22 cellular contexts compared by ENCODE assay signal in the genomic region with DNA sequence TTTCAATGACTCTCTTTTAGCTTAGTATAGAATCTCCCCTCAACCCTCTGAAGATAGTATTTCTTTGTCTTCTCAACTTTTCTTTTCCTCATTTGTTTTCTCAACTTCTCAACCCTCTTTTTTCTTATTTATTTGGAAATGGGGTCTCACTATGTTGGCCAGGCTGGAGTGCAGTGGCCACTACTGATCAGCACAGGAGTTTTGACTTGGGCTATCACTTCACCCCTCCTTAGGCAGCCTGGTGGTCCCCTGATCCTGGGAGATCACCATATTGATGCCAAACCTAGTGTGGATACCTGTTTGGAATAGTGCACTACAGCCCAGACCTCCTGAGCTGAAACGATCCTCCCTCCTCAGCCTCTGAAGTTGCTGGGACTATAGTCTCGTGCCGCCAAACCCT.
DNase-seq lines count a peak whose midpoint lies in the region; ATAC-seq and TF ChIP-seq lines count a peak whose summit lies in the region.
"Had no signal": no experiment of that assay in that cellular context is flagged by ENCODE, and none has a peak within 500 bp of the region (broad histone marks: within the 10 kb centered on the region; RNA-seq: fewer than 3 reads in every experiment).

No MANE protein-coding gene starts in this region.

- H3K4me2 ChIP-seq in mammary epithelial cell (ENCODE audit: insufficient read depth, low read depth, low read length) = no peak overlapping the region

- H3K4me3 ChIP-seq in mammary epithelial cell (replicated peaks in 1 of 3; ENCODE audit: insufficient read depth in 1 of 3, low read depth in 2 of 3, low read length in 3 of 3) = no peak overlapping the region
- H3K4me3 ChIP-seq in A673 (ENCODE audit: low read depth, low read length, poor library complexity, severe bottlenecking) = no peak overlapping the region
- H3K4me3 ChIP-seq: body of pancreas, heart left ventricle, SJSA1 had no signal

- H3K27me3 Mint-ChIP-seq in MCF 10A (ENCODE audit: insufficient read depth, unreplicated experiment) (no peaks in the 10 kb centered on the region), T-cell (no peaks in the 10 kb centered on the region)
- H3K27me3 Mint-ChIP-seq in central memory CD8-positive, alpha-beta T cell = no peaks in the 10 kb centered on the region
- H3K27me3 Mint-ChIP-seq in stimulated activated naive CD8-positive, alpha-beta T cell treated with anti-CD3 and anti-CD28 coated beads, Interleukin-15, amount 100 ng/mL, for 72 hours = no peaks in the 10 kb centered on the region
- H3K27me3 Mint-ChIP-seq: activated CD4-positive, alpha-beta T cell treated with anti-CD3 and anti-CD28 coated beads, Interleukin-2, amount 10 ng/mL, durations not matched to agents 24 days and 14 days; type B pancreatic cell had no signal

- WGBS in mammary epithelial cell (ENCODE audit: low coverage, missing lambda C conversion rate) = 97% methylated on average over 3 of the region's 3 CpGs

- no peak overlapping the region for H3K27ac ChIP-seq in mammary epithelial cell (ENCODE audit: insufficient read depth, low read depth, low read length)
- no peak overlapping the region for H3K27ac ChIP-seq in A673 (ENCODE audit: low read depth, low read length, poor library complexity, severe bottlenecking)
- H3K27ac ChIP-seq: body of pancreas, epithelial cell of prostate, SJSA1 had no signal

- in situ Hi-C loops in mammary epithelial cell (cut with MboI; ENCODE audit: low sequenced_read_pairs in 2 of 2) (no loop called here), ACHN (cut with HindIII; ENCODE audit: low pct_ligation_motif_present, low pct_unique_long_range_greater_than_20kb, low sequenced_read_pairs) (no loop called here)

- intact Hi-C loops in MCF 10A (cut with micrococcal nuclease) (no loop called here), mammary epithelial cell (cut with micrococcal nuclease) (no loop called here), A673 (cut with micrococcal nuclease; ENCODE audit: unreplicated experiment) (no loop called here)

- no peak overlapping the region for H3K4me3 Mint-ChIP-seq in MCF 10A (ENCODE audit: unreplicated experiment)
- H3K4me3 Mint-ChIP-seq in T-cell = peak overlapping the region in 1 of 3 donors; percentile 25
- no peak overlapping the region for H3K4me3 Mint-ChIP-seq in central memory CD8-positive, alpha-beta T cell
- H3K4me3 Mint-ChIP-seq in stimulated activated naive CD8-positive, alpha-beta T cell treated with anti-CD3 and anti-CD28 coated beads, Interleukin-15, amount 100 ng/mL, for 72 hours = no peak overlapping the region
- H3K4me3 Mint-ChIP-seq: activated CD4-positive, alpha-beta T cell treated with anti-CD3 and anti-CD28 coated beads, Interleukin-2, amount 10 ng/mL, durations not matched to agents 24 days and 14 days; type B pancreatic cell had no signal

- H3K36me3 ChIP-seq in mammary epithelial cell (ENCODE audit: insufficient read depth, low read length) (no peaks in the 10 kb centered on the region), A673 (ENCODE audit: insufficient read depth, low read length, poor library complexity, severe bottlenecking) (peaks cover 3% of the 10 kb centered on the region)
- H3K36me3 ChIP-seq: heart left ventricle, SJSA1 had no signal

- no peak for TF ChIP-seq CTCF in MCF 10A (IDR thresholded peaks at IDR 0.05; ENCODE audit: unreplicated experiment)
- no peak for TF ChIP-seq CTCF in mammary epithelial cell (conservative IDR thresholded peaks at IDR 0.05 in 1 of 2, IDR thresholded peaks at IDR 0.05 in 1 of 2; ENCODE audit: extremely low read depth in 1 of 2, insufficient read depth in 1 of 2, low read depth in 1 of 2, low read length in 2 of 2)
- TF ChIP-seq CTCF in A673 (conservative IDR thresholded peaks at IDR 0.05; ENCODE audit: low read depth, low read length) = no peak

- peaks cover 5% of the 10 kb centered on the region for H3K36me3 Mint-ChIP-seq in MCF 10A (ENCODE audit: insufficient read depth, unreplicated experiment)
- peaks cover 33% of the 10 kb centered on the region for H3K36me3 Mint-ChIP-seq in T-cell
- peaks cover 11% of the 10 kb centered on the region for H3K36me3 Mint-ChIP-seq in central memory CD8-positive, alpha-beta T cell (ENCODE audit: insufficient read depth)

- H3K9me3 Mint-ChIP-seq in MCF 10A (ENCODE audit: unreplicated experiment) (peaks cover 10% of the 10 kb centered on the region), T-cell (peaks cover 5 to 15% (median 5%) of the 10 kb centered on the region in 3 donors)
- peaks cover 7% of the 10 kb centered on the region for H3K9me3 Mint-ChIP-seq in central memory CD8-positive, alpha-beta T cell
- peaks cover 10 to 23% of the 10 kb centered on the region in 2 donors for H3K9me3 Mint-ChIP-seq in stimulated activated naive CD8-positive, alpha-beta T cell treated with anti-CD3 and anti-CD28 coated beads, Interleukin-15, amount 100 ng/mL, for 72 hours

- H3K4me1 Mint-ChIP-seq in MCF 10A (ENCODE audit: insufficient read depth, unreplicated experiment) (no peaks in the 10 kb centered on the region), T-cell (peaks cover 87 to 92% (median 88%) of the 10 kb centered on the region in 3 donors)
- H3K4me1 Mint-ChIP-seq in central memory CD8-positive, alpha-beta T cell = peaks cover 74% of the 10 kb centered on the region
- peaks cover 68% of the 10 kb centered on the region for H3K4me1 Mint-ChIP-seq in stimulated activated naive CD8-positive, alpha-beta T cell treated with anti-CD3 and anti-CD28 coated beads, Interleukin-15, amount 100 ng/mL, for 72 hours

- no peak for DNase-seq in MCF 10A (ENCODE audit: unreplicated experiment)
- no peak for DNase-seq in mammary epithelial cell
- peak in 2 of 34 experiments; percentile 2 to 12 for DNase-seq in T-cell
- no peak for DNase-seq in central memory CD8-positive, alpha-beta T cell (ENCODE audit: low spot score in 2 of 2)
- no peak for DNase-seq in stimulated activated naive CD8-positive, alpha-beta T cell treated with anti-CD3 and anti-CD28 coated beads, Interleukin-15, amount 100 ng/mL, for 72 hours
- no peak for DNase-seq in ACHN
- DNase-seq in EL = no peak
- DNase-seq in A673 (ENCODE audit: low spot score) = no peak
- DNase-seq: activated CD4-positive, alpha-beta T cell treated with anti-CD3 and anti-CD28 coated beads, Interleukin-2, amount 10 ng/mL, durations not matched to agents 24 days and 14 days; body of pancreas; GDM1; heart left ventricle; Karpas-422; left cardiac atrium; MV-4-11; NCI-H187 treated with DMSO at 0.1 percent for 48 hours; NCI-H526 treated with DMSO at 0.1 percent for 48 hours; nucleus accumbens; T-helper 1 cell had no signal

- H3K27me3 ChIP-seq in mammary epithelial cell (ENCODE audit: insufficient read depth, low read length) (no peaks in the 10 kb centered on the region), A673 (replicated peaks; ENCODE audit: insufficient read depth, low read depth, low read length, poor library complexity) (no peaks in the 10 kb centered on the region)
- H3K27me3 ChIP-seq: body of pancreas, heart left ventricle, SJSA1 had no signal

- peaks cover 2% of the 10 kb centered on the region for H3K9me3 ChIP-seq in mammary epithelial cell (replicated peaks; ENCODE audit: insufficient read depth, low read length)
- H3K9me3 ChIP-seq in A673 (ENCODE audit: low read depth, low read length, poor library complexity, severe bottlenecking) = peaks cover 7% of the 10 kb centered on the region
- H3K9me3 ChIP-seq: body of pancreas had no signal

- H3K27ac Mint-ChIP-seq in MCF 10A (ENCODE audit: low read depth, unreplicated experiment) (peak overlapping the region; percentile 10), T-cell (peak overlapping the region; percentile 88 to 96)
- peak overlapping the region; percentile 91 for H3K27ac Mint-ChIP-seq in central memory CD8-positive, alpha-beta T cell (ENCODE audit: low read depth)
- peak overlapping the region; percentile 45 to 75 for H3K27ac Mint-ChIP-seq in stimulated activated naive CD8-positive, alpha-beta T cell treated with anti-CD3 and anti-CD28 coated beads, Interleukin-15, amount 100 ng/mL, for 72 hours
- H3K27ac Mint-ChIP-seq: type B pancreatic cell had no signal

- ATAC-seq in T-cell (replicated peaks in 1 of 4) = no peak
- no peak for ATAC-seq in central memory CD8-positive, alpha-beta T cell (replicated peaks; ENCODE audit: extremely low read depth, poor library complexity, severe bottlenecking)
- ATAC-seq in stimulated activated naive CD8-positive, alpha-beta T cell treated with anti-CD3 and anti-CD28 coated beads, Interleukin-15, amount 100 ng/mL, for 72 hours = no peak
- ATAC-seq: body of pancreas, heart left ventricle, left cardiac atrium had no signal

- H3K79me2 ChIP-seq in mammary epithelial cell (ENCODE audit: insufficient read depth, low read length) = peaks cover 30% of the 10 kb centered on the region

- CTCF ChIA-PET in MCF 10A (lab: Yijun Ruan, JAX) (interaction anchor here (1.4 kb wide), 1 partner anchor 18 kb away, joined by 5 read pairs; no protein-coding TSS in a partner anchor), mammary epithelial cell (lab: Charles Lee; ENCODE audit: low non-redundant PET) (no interaction called here), T-cell (lab: Charles Lee) (interaction anchor here (0.6 to 1.8 kb wide), 7 partner anchors 16 to 203 kb away, joined by 3 to 7 read pairs (median 4); no protein-coding TSS in a partner anchor), A673 (lab: Charles Lee) (no interaction called here)

- H4K20me1 ChIP-seq in mammary epithelial cell (ENCODE audit: insufficient read depth, low read length) = no peaks in the 10 kb centered on the region

- H3K9ac ChIP-seq in mammary epithelial cell (ENCODE audit: insufficient read depth, low read length) = no peak overlapping the region

- dilution Hi-C loops in mammary epithelial cell (cut with HindIII; ENCODE audit: low sequenced_read_pairs) = no loop called here

- no peak overlapping the region for H2AFZ ChIP-seq in mammary epithelial cell (ENCODE audit: low read depth, low read length)

- H3K4me1 ChIP-seq in mammary epithelial cell (ENCODE audit: insufficient read depth, low read length) (no peaks in the 10 kb centered on the region), A673 (ENCODE audit: insufficient read depth, low read length, poor library complexity, severe bottlenecking) (no peaks in the 10 kb centered on the region)

- no TSS peak for BruUV-seq in MCF 10A (replicated peaks; lab: Mats Ljungman, UMichigan)
- BruUV-seq in mammary epithelial cell (replicated peaks; lab: Mats Ljungman, UMichigan) = no TSS peak
- no TSS peak for BruUV-seq in A673 (replicated peaks; lab: Mats Ljungman, UMichigan)

- POLR2A ChIA-PET in MCF 10A (lab: Yijun Ruan, JAX) = interaction anchor here (0.7 to 1.1 kb wide), 2 partner anchors 42 to 79 kb away, joined by 3 to 5 read pairs; no protein-coding TSS in a partner anchor
- POLR2A ChIA-PET in T-cell (lab: Charles Lee) = interaction anchor here (0.6 to 1.0 kb wide), 3 partner anchors 12 to 16 kb away, joined by 3 to 5 read pairs (median 4); no protein-coding TSS in a partner anchor
- POLR2A ChIA-PET in A673 (lab: Charles Lee; ENCODE audit: low non-redundant PET) = no interaction called here

Comparison
In these comparisons a context has a peak if more than half of its experiments do, and no peak if none do; other contexts are left out.
1. CTCF ChIA-PET loops: an anchor here in MCF 10A (1.4 kb wide) and T-cell (0.6 to 1.8 kb wide); none called in mammary epithelial cell and A673.
2. H3K27ac Mint-ChIP-seq: peak in every context shown above with its lines; median percentile 92 in T-cell; 91 in central memory CD8-positive, alpha-beta T cell; 60 in stimulated activated naive CD8-positive, alpha-beta T cell treated with anti-CD3 and anti-CD28 coated beads, Interleukin-15, amount 100 ng/mL, for 72 hours; 10 in MCF 10A.